In genomic region chr18:63085611-63086010, GRCh38 we compare ENCODE assay signal across 15 cellular contexts.
A peak's percentile ranks its signal among the peaks of the same experiment; 100 is the strongest.
DNase-seq lines count a peak whose midpoint lies in the region; ATAC-seq and TF ChIP-seq lines count a peak whose summit lies in the region.
"Had no signal": no experiment of that assay in that cellular context is flagged by ENCODE, and none has a peak within 500 bp of the region (broad histone marks: within the 10 kb centered on the region; RNA-seq: fewer than 3 reads in every experiment).

No MANE protein-coding gene starts in this region.

- DNase-seq in HT1080 (ENCODE audit: low read depth) = peak; percentile 23
- peak; percentile 37 for DNase-seq in islet precursor cell
- peak; percentile 18 for DNase-seq in type B pancreatic cell (ENCODE audit: extremely low spot score, unreplicated experiment)
- no peak for DNase-seq in medulla oblongata (ENCODE audit: extremely low spot score)
- DNase-seq in NCI-H1417 (lab: John Stamatoyannopoulos, UW) = no peak
- no peak for DNase-seq in NCI-H82 treated with DMSO at 0.1 percent for 48 hours (lab: John Stamatoyannopoulos, UW; ENCODE audit: unreplicated experiment)
- DNase-seq: ACHN; BE2C; Caco-2; CD4-positive, alpha-beta T cell; GM23248; HCEC 1CT had no signal

- no peak overlapping the region for H3K27ac Mint-ChIP-seq in activated T-helper 17 cell treated with anti-CD3 and anti-CD28 coated beads, Interleukin-2, amount 50 U/mL, for 72 hours
- no peak overlapping the region for H3K27ac Mint-ChIP-seq in type B pancreatic cell
- H3K27ac Mint-ChIP-seq: CD4-positive, alpha-beta T cell; IgD-negative memory B cell had no signal

- H3K36me3 Mint-ChIP-seq in activated T-helper 17 cell treated with anti-CD3 and anti-CD28 coated beads, Interleukin-2, amount 50 U/mL, for 72 hours (ENCODE audit: low read depth) = no peaks in the 10 kb centered on the region
- no peaks in the 10 kb centered on the region for H3K36me3 Mint-ChIP-seq in type B pancreatic cell
- H3K36me3 Mint-ChIP-seq: IgD-negative memory B cell had no signal

- no peaks in the 10 kb centered on the region for H3K4me1 Mint-ChIP-seq in activated T-helper 17 cell treated with anti-CD3 and anti-CD28 coated beads, Interleukin-2, amount 50 U/mL, for 72 hours
- peaks cover 10% of the 10 kb centered on the region for H3K4me1 Mint-ChIP-seq in type B pancreatic cell (ENCODE audit: unreplicated experiment)
- H3K4me1 Mint-ChIP-seq: IgD-negative memory B cell had no signal

- no peaks in the 10 kb centered on the region for H3K9me3 Mint-ChIP-seq in activated T-helper 17 cell treated with anti-CD3 and anti-CD28 coated beads, Interleukin-2, amount 50 U/mL, for 72 hours
- no peaks in the 10 kb centered on the region for H3K9me3 Mint-ChIP-seq in type B pancreatic cell
- H3K9me3 Mint-ChIP-seq: CD4-positive, alpha-beta T cell had no signal

- ATAC-seq in activated T-helper 17 cell treated with anti-CD3 and anti-CD28 coated beads, Interleukin-2, amount 50 U/mL, for 72 hours (replicated peaks) = peak; percentile 43
- ATAC-seq: HepG2 had no signal

- H3K4me3 Mint-ChIP-seq in activated T-helper 17 cell treated with anti-CD3 and anti-CD28 coated beads, Interleukin-2, amount 50 U/mL, for 72 hours = no peak overlapping the region
- H3K4me3 Mint-ChIP-seq in type B pancreatic cell = no peak overlapping the region
- H3K4me3 Mint-ChIP-seq: CD4-positive, alpha-beta T cell; IgD-negative memory B cell had no signal

- no peak for TF ChIP-seq CTCF in type B pancreatic cell (conservative IDR thresholded peaks at IDR 0.05)

- peaks cover 3% of the 10 kb centered on the region for H3K27me3 Mint-ChIP-seq in activated T-helper 17 cell treated with anti-CD3 and anti-CD28 coated beads, Interleukin-2, amount 50 U/mL, for 72 hours
- H3K27me3 Mint-ChIP-seq in type B pancreatic cell = no peaks in the 10 kb centered on the region

Comparison
In these comparisons a context has a peak if more than half of its experiments do, and no peak if none do; other contexts are left out.
1. DNase-seq: peak in HT1080 (single experiment), islet precursor cell (single experiment) and type B pancreatic cell (single experiment); none in medulla oblongata (single experiment), NCI-H1417 (0 of 3) and NCI-H82 treated with DMSO at 0.1 percent for 48 hours (single experiment).